8 cellular contexts compared by ENCODE assay signal in genomic region chrX:68832101-68832416, GRCh38. TPM values are rescaled to one million over a fixed set of nuclear protein-coding genes. Genes with fewer than 3 reads are reported as not detected.
DNase-seq lines count a peak whose midpoint lies in the region; ATAC-seq and TF ChIP-seq lines count a peak whose summit lies in the region.

No MANE protein-coding gene starts in this region.

- TF ChIP-seq CTCF in AG09309 (IDR thresholded peaks at IDR 0.05; ENCODE audit: control insufficient read depth, insufficient read depth, low read depth, low read length, missing control alignments) (no peak), foreskin keratinocyte (conservative IDR thresholded peaks at IDR 0.05) (no peak)

- peaks cover 16% of the 10 kb centered on the region for H3K4me1 ChIP-seq in foreskin keratinocyte
- H3K4me1 ChIP-seq in effector memory CD4-positive, alpha-beta T cell (ENCODE audit: control insufficient read depth, insufficient read depth, low read length, poor library complexity, severe bottlenecking) = peaks cover 9% of the 10 kb centered on the region

- DNase-seq in AG09309 (ENCODE audit: low read depth) = peak; percentile 41
- DNase-seq in LHCN-M2 (ENCODE audit: low read depth) = peak; percentile 49
- peak; percentile 22 for DNase-seq in activated T-cell treated with anti-CD3 and anti-CD28 coated beads for 48 hours (ENCODE audit: low read depth)
- DNase-seq in foreskin keratinocyte = no peak
- peak; percentile 34 for DNase-seq in non-pigmented ciliary epithelial cell (ENCODE audit: low read depth)
- DNase-seq in cortex of kidney (lab: John Stamatoyannopoulos, UW) = no peak
- DNase-seq in effector memory CD4-positive, alpha-beta T cell = no peak

- peak overlapping the region; percentile 74 for H3K4me3 ChIP-seq in AG09309 (ENCODE audit: control insufficient read depth, low read depth, low read length)
- H3K4me3 ChIP-seq in effector memory CD4-positive, alpha-beta T cell (ENCODE audit: insufficient read depth, low read depth, low read length, poor library complexity, severe bottlenecking) = no peak overlapping the region

- no peaks in the 10 kb centered on the region for H3K36me3 ChIP-seq in effector memory CD4-positive, alpha-beta T cell (ENCODE audit: control insufficient read depth, insufficient read depth, low read length)

- peak overlapping the region; percentile 89 for H3K27ac ChIP-seq in foreskin keratinocyte
- H3K27ac ChIP-seq in effector memory CD4-positive, alpha-beta T cell (ENCODE audit: insufficient read depth, low read length, poor library complexity, severe bottlenecking) = no peak overlapping the region

- no peaks in the 10 kb centered on the region for H3K9me3 ChIP-seq in effector memory CD4-positive, alpha-beta T cell (ENCODE audit: control insufficient read depth, low read length)

- no peaks in the 10 kb centered on the region for H3K27me3 ChIP-seq in foreskin keratinocyte
- H3K27me3 ChIP-seq in effector memory CD4-positive, alpha-beta T cell (replicated peaks; ENCODE audit: control insufficient read depth, insufficient read depth, low read length, poor library complexity, severe bottlenecking) = no peaks in the 10 kb centered on the region

- ATAC-seq in GM19025 (IDR thresholded peaks at IDR 0.05; ENCODE audit: low read depth, unreplicated experiment) (peak; percentile 40), foreskin keratinocyte (peak; percentile 4)

RNA-seq across cellular contexts. Expression of gene EFNB1, which starts 3.2 kb away (rescaled TPM):
- total RNA-seq in LHCN-M2 (2014; rRNA removed) = 7.5 TPM in 2 replicates
- polyA plus RNA-seq in LHCN-M2 (2012) = 2.2 TPM
- 186 and 223 TPM in 2 replicates for total RNA-seq in foreskin keratinocyte
- polyA plus RNA-seq in foreskin keratinocyte = 133 and 150 TPM in 2 replicates

Comparison
In these comparisons a context has a peak if more than half of its experiments do, and no peak if none do; other contexts are left out.
1. DNase-seq: peak in AG09309 (single experiment), LHCN-M2 (single experiment), activated T-cell treated with anti-CD3 and anti-CD28 coated beads for 48 hours (single experiment) and non-pigmented ciliary epithelial cell (single experiment); none in foreskin keratinocyte (0 of 2), cortex of kidney (single experiment) and effector memory CD4-positive, alpha-beta T cell (0 of 3).
2. RNA of gene EFNB1, which starts 3.2 kb away (total RNA-seq): 186 to 223 TPM in foreskin keratinocyte; 7.5 TPM in LHCN-M2; every median in the first group is over 10 times any median in the second.